9 cellular contexts compared by ENCODE assay signal in the genomic region with DNA sequence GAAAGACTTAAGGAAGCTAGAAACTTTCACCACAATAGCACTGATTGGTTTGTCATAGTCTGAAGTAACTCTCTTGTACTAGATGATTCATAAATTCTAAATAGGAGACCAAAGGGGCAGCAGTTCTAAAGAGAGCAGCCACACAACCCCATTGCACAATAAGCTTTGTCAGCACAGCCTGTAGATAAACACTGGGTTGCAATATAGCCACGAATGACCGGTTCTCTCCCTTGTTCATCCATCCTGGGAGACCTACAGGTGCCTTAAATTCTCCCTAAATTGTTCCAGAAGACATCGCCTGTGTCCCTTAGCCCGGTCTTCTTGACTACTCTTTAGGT.
A peak's percentile ranks its signal among the peaks of the same experiment; 100 is the strongest.
DNase-seq lines count a peak whose midpoint lies in the region; ATAC-seq and TF ChIP-seq lines count a peak whose summit lies in the region.
"Had no signal": no experiment of that assay in that cellular context is flagged by ENCODE, and none has a peak within 500 bp of the region (broad histone marks: within the 10 kb centered on the region; RNA-seq: fewer than 3 reads in every experiment).

No MANE protein-coding gene starts in this region.

- H3K36me3 ChIP-seq in PC-3 (ENCODE audit: low read depth, low read length) (no peaks in the 10 kb centered on the region), smooth muscle cell (ENCODE audit: low read depth) (no peaks in the 10 kb centered on the region)

- H3K27me3 ChIP-seq in PC-3 (ENCODE audit: low read length) (no peaks in the 10 kb centered on the region), smooth muscle cell (ENCODE audit: low read depth) (no peaks in the 10 kb centered on the region)

- H3F3A ChIP-seq in PC-3 (ENCODE audit: low read length, unreplicated experiment) = no peaks in the 10 kb centered on the region
- peaks cover 21% of the 10 kb centered on the region for H3F3A ChIP-seq in smooth muscle cell (ENCODE audit: low read depth)

- intact Hi-C loops in PC-3 (cut with micrococcal nuclease) = loop anchor here (5.0 kb wide), 1 partner anchor 169 kb away; the partner anchor contains the start of gene SNX13

- H3K9me2 ChIP-seq in PC-3 (replicated peaks; ENCODE audit: low read length) = no peaks in the 10 kb centered on the region

- H3K4me2 ChIP-seq in PC-3 (ENCODE audit: low read length) (no peak overlapping the region), smooth muscle cell (peak overlapping the region; percentile 55)

- no peaks in the 10 kb centered on the region for H3K9me3 Mint-ChIP-seq in activated CD4-positive, alpha-beta memory T cell treated with anti-CD3 and anti-CD28 coated beads, Interleukin-2, amount 10 ng/mL, durations not matched to agents 7 days and 5 days

- 45% methylated on average over 4 of the region's 4 CpGs for WGBS in smooth muscle cell (ENCODE audit: low lambda C conversion rate)

- H2AFZ ChIP-seq in PC-3 (ENCODE audit: low read length) (no peak overlapping the region), smooth muscle cell (ENCODE audit: low read depth) (no peak overlapping the region)

- CTCF ChIA-PET in PC-3 (lab: Charles Lee) = no interaction called here
- CTCF ChIA-PET in activated CD4-positive, alpha-beta memory T cell treated with anti-CD3 and anti-CD28 coated beads, Interleukin-2, amount 10 ng/mL, durations not matched to agents 7 days and 5 days (lab: Charles Lee) = interaction anchor here (0.9 to 1.9 kb wide), 3 partner anchors 11 to 221 kb away, joined by 3 to 5 read pairs (median 3); no protein-coding TSS in a partner anchor

- no peaks in the 10 kb centered on the region for H4K20me1 ChIP-seq in PC-3 (ENCODE audit: low read length)
- peaks cover 4% of the 10 kb centered on the region for H4K20me1 ChIP-seq in smooth muscle cell (ENCODE audit: low read depth)

- no peaks in the 10 kb centered on the region for H3K36me3 Mint-ChIP-seq in activated CD4-positive, alpha-beta memory T cell treated with anti-CD3 and anti-CD28 coated beads, Interleukin-2, amount 10 ng/mL, durations not matched to agents 7 days and 5 days (ENCODE audit: low read depth)

- no peaks in the 10 kb centered on the region for H3K27me3 Mint-ChIP-seq in activated CD4-positive, alpha-beta memory T cell treated with anti-CD3 and anti-CD28 coated beads, Interleukin-2, amount 10 ng/mL, durations not matched to agents 7 days and 5 days

- TF ChIP-seq CTCF in PC-3 (conservative IDR thresholded peaks at IDR 0.05; ENCODE audit: low read depth, low read length) (no peak), fibroblast of pulmonary artery (IDR thresholded peaks at IDR 0.05; ENCODE audit: low read length, missing control alignments) (no peak), smooth muscle cell (IDR thresholded peaks at IDR 0.05; ENCODE audit: borderline replicate concordance, insufficient read depth, poor library complexity, severe bottlenecking) (no peak)

- H3K27ac ChIP-seq in PC-3 (ENCODE audit: low read length) (no peak overlapping the region), smooth muscle cell (ENCODE audit: low read depth) (peak overlapping the region; percentile 85)

- H3K79me2 ChIP-seq in PC-3 (ENCODE audit: low read length) (no peaks in the 10 kb centered on the region), smooth muscle cell (ENCODE audit: low read depth) (no peaks in the 10 kb centered on the region)

- H3K4me3 Mint-ChIP-seq in activated CD4-positive, alpha-beta memory T cell treated with anti-CD3 and anti-CD28 coated beads, Interleukin-2, amount 10 ng/mL, durations not matched to agents 7 days and 5 days = no peak overlapping the region

- no peak overlapping the region for H3K9ac ChIP-seq in PC-3 (ENCODE audit: low read length)
- peak overlapping the region; percentile 44 for H3K9ac ChIP-seq in smooth muscle cell (ENCODE audit: low read depth)

- H3K27ac Mint-ChIP-seq in activated CD4-positive, alpha-beta memory T cell treated with anti-CD3 and anti-CD28 coated beads, Interleukin-2, amount 10 ng/mL, durations not matched to agents 7 days and 5 days = no peak overlapping the region

- no peak overlapping the region for H3K4me3 ChIP-seq in PC-3 (ENCODE audit: low read length)
- no peak overlapping the region for H3K4me3 ChIP-seq in fibroblast of pulmonary artery (replicated peaks; ENCODE audit: low read depth, low read length)
- no peak overlapping the region for H3K4me3 ChIP-seq in smooth muscle cell

- H3K4me1 Mint-ChIP-seq in activated CD4-positive, alpha-beta memory T cell treated with anti-CD3 and anti-CD28 coated beads, Interleukin-2, amount 10 ng/mL, durations not matched to agents 7 days and 5 days = peaks cover 6% of the 10 kb centered on the region

- ATAC-seq in PC-3 (0 out of 2 replicates have a peak, but pooled peaks have one; percentile 6), GM18511 (IDR thresholded peaks at IDR 0.05; ENCODE audit: unreplicated experiment) (no peak)

- peaks cover 21% of the 10 kb centered on the region for H3K4me1 ChIP-seq in PC-3 (ENCODE audit: insufficient read depth, low read length)
- H3K4me1 ChIP-seq in smooth muscle cell (ENCODE audit: low read depth) = peaks cover 19% of the 10 kb centered on the region

- POLR2A ChIA-PET in PC-3 (lab: Charles Lee; ENCODE audit: unreplicated experiment) = interaction anchor here (0.6 kb wide), 1 partner anchor 9 kb away, joined by 4 read pairs; no protein-coding TSS in a partner anchor
- POLR2A ChIA-PET in activated CD4-positive, alpha-beta memory T cell treated with anti-CD3 and anti-CD28 coated beads, Interleukin-2, amount 10 ng/mL, durations not matched to agents 7 days and 5 days (lab: Charles Lee) = interaction anchor here (1.7 kb wide), 1 partner anchor 23 kb away, joined by 4 read pairs; no protein-coding TSS in a partner anchor

- H3K9me3 ChIP-seq in PC-3 (ENCODE audit: low read length) (no peaks in the 10 kb centered on the region), smooth muscle cell (replicated peaks; ENCODE audit: low read depth) (no peaks in the 10 kb centered on the region)

- no TSS peak for BruUV-seq in PC-3 (replicated peaks; lab: Mats Ljungman, UMichigan)

- DNase-seq in NK-92 treated with Interleukin-12 subunit alpha and Interleukin-12 subunit beta, amount 100 ng/mL, for 24 hours (lab: John Stamatoyannopoulos, UW) = peak; percentile 42
- DNase-seq in NK-92 (lab: John Stamatoyannopoulos, UW; ENCODE audit: unreplicated experiment) = no peak
- DNase-seq in PC-3 = peak; percentile 76
- peak; percentile 93 for DNase-seq in fibroblast of pulmonary artery (ENCODE audit: low read depth)
- no peak for DNase-seq in smooth muscle cell (lab: John Stamatoyannopoulos, UW; ENCODE audit: unreplicated experiment)
- DNase-seq in DMS79 treated with DMSO at 0.1 percent for 48 hours (lab: John Stamatoyannopoulos, UW) = no peak
- no peak for DNase-seq in activated CD4-positive, alpha-beta memory T cell treated with anti-CD3 and anti-CD28 coated beads, Interleukin-2, amount 10 ng/mL, durations not matched to agents 7 days and 5 days
- DNase-seq: activated CD8-positive, alpha-beta memory T cell treated with anti-CD3 and anti-CD28 coated beads, Interleukin-2, amount 50 U/mL, for 48 hours had no signal

Comparison
In these comparisons a context has a peak if more than half of its experiments do, and no peak if none do; other contexts are left out.
1. DNase-seq: peak in NK-92 treated with Interleukin-12 subunit alpha and Interleukin-12 subunit beta, amount 100 ng/mL, for 24 hours (single experiment), PC-3 (single experiment) and fibroblast of pulmonary artery (single experiment); none in NK-92 (single experiment), smooth muscle cell (single experiment), DMS79 treated with DMSO at 0.1 percent for 48 hours (single experiment) and activated CD4-positive, alpha-beta memory T cell treated with anti-CD3 and anti-CD28 coated beads, Interleukin-2, amount 10 ng/mL, durations not matched to agents 7 days and 5 days (single experiment).